ENCODE assay signal across 11 cellular contexts in the genomic region with DNA sequence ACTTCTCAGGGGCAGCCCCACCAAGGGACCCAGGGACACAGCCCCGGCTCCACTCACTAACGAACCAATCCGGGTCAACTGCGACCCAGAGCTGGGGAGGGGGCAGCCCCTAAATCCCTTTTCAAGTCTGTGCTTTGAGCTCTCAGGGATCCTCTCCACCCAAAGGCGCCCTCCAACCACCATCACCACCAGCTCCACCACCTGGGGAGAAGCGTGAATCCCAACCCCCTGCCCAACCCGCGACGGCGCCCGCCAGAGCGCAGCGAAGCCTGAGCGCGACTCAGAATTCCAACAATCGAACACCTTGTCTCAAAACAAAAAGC. TPM values are rescaled to one million over a fixed set of nuclear protein-coding genes. Genes with fewer than 3 reads are reported as not detected.
A peak's percentile ranks its signal among the peaks of the same experiment; 100 is the strongest.
DNase-seq lines count a peak whose midpoint lies in the region; ATAC-seq and TF ChIP-seq lines count a peak whose summit lies in the region.
"Had no signal": no experiment of that assay in that cellular context is flagged by ENCODE, and none has a peak within 500 bp of the region (broad histone marks: within the 10 kb centered on the region; RNA-seq: fewer than 3 reads in every experiment).

No MANE protein-coding gene starts in this region.

- ATAC-seq in Panc1 = no peak
- ATAC-seq in GM21390 (IDR thresholded peaks at IDR 0.05; ENCODE audit: unreplicated experiment) = no peak
- ATAC-seq in HG03457 (IDR thresholded peaks at IDR 0.05; ENCODE audit: unreplicated experiment) = no peak
- ATAC-seq in HG02840 (IDR thresholded peaks at IDR 0.05; ENCODE audit: low FRiP score, unreplicated experiment) = no peak

- CTCF ChIA-PET in Panc1 (lab: Charles Lee) = no interaction called here

- H3K9me3 ChIP-seq in Panc1 (ENCODE audit: control insufficient read depth, insufficient read depth, low read depth, low read length) = no peaks in the 10 kb centered on the region
- no peaks in the 10 kb centered on the region for H3K9me3 ChIP-seq in duodenal mucosa (ENCODE audit: control insufficient read depth in 1 of 2, low read length in 2 of 2)
- H3K9me3 ChIP-seq in stomach = peaks cover 0 to 12% (median 5%) of the 10 kb centered on the region in 4 donors

- POLR2A ChIA-PET in Panc1 (lab: Charles Lee) = no interaction called here

- DNase-seq in Panc1 (ENCODE audit: low read depth, low spot score) = no peak
- DNase-seq in lower leg skin (ENCODE audit: low spot score in 2 of 2) = no peak
- no peak for DNase-seq in stomach
- DNase-seq in KG1 (lab: John Stamatoyannopoulos, UW) = no peak
- DNase-seq: central memory CD4-positive, alpha-beta T cell; kidney glomerular epithelial cell had no signal

- no peaks in the 10 kb centered on the region for H3K4me1 ChIP-seq in Panc1 (ENCODE audit: control insufficient read depth, insufficient read depth, low read length)
- H3K4me1 ChIP-seq in duodenal mucosa (ENCODE audit: control insufficient read depth in 1 of 2, insufficient read depth in 2 of 2, low read length in 2 of 2) = peaks cover 11 to 15% of the 10 kb centered on the region in 2 donors
- peaks cover 6 to 25% (median 20%) of the 10 kb centered on the region in 4 donors for H3K4me1 ChIP-seq in stomach

- no peak for TF ChIP-seq POLR2A in lower leg skin (IDR thresholded peaks at IDR 0.05)
- no peak for TF ChIP-seq POLR2A in stomach (IDR thresholded peaks at IDR 0.05)

- BruUV-seq in Panc1 (replicated peaks; lab: Mats Ljungman, UMichigan) = no TSS peak

- H3K27ac ChIP-seq in Panc1 (ENCODE audit: low read length) (no peak overlapping the region), duodenal mucosa (ENCODE audit: low read depth, low read length) (no peak overlapping the region), stomach (no peak overlapping the region)

- in situ Hi-C loops in Panc1 (cut with HindIII; ENCODE audit: low pct_unique_long_range_greater_than_20kb, low sequenced_read_pairs) = no loop called here

- H3K36me3 ChIP-seq in Panc1 (ENCODE audit: control insufficient read depth, insufficient read depth, low read length) = no peaks in the 10 kb centered on the region; the same call in 1 of the 2 replicates
- no peaks in the 10 kb centered on the region for H3K36me3 ChIP-seq in duodenal mucosa (ENCODE audit: control insufficient read depth in 1 of 2, insufficient read depth in 2 of 2, low read length in 2 of 2)
- H3K36me3 ChIP-seq in stomach = no peaks in the 10 kb centered on the region

- H3K27me3 ChIP-seq in Panc1 (ENCODE audit: control insufficient read depth, insufficient read depth, low read length) = peaks cover 8% of the 10 kb centered on the region
- peaks cover 49 to 56% of the 10 kb centered on the region in 2 donors for H3K27me3 ChIP-seq in duodenal mucosa (ENCODE audit: control insufficient read depth in 1 of 2, insufficient read depth in 2 of 2, low read length in 2 of 2)
- peaks cover 21 to 71% (median 50%) of the 10 kb centered on the region in 3 donors for H3K27me3 ChIP-seq in stomach

- H3K9ac ChIP-seq in duodenal mucosa (ENCODE audit: low read depth in 1 of 2, low read length in 2 of 2) = no peak overlapping the region

- TF ChIP-seq EP300 in stomach (IDR thresholded peaks at IDR 0.05) = no peak

- H3K4me3 ChIP-seq in Panc1 (ENCODE audit: low read depth in 2 of 2, low read length in 2 of 2) (peak overlapping the region; percentile 29 to 37; a peak in 3 of 4 replicates), duodenal mucosa (ENCODE audit: low read depth in 1 of 2, low read length in 2 of 2) (peak overlapping the region; percentile 52 to 53), lower leg skin (ENCODE audit: low read depth, poor library complexity, severe bottlenecking) (peak overlapping the region; percentile 46), stomach (peak overlapping the region; percentile 28 to 49 (median 34))

- TF ChIP-seq CTCF in Panc1 (IDR thresholded peaks at IDR 0.05) (no peak), lower leg skin (IDR thresholded peaks at IDR 0.05) (no peak), stomach (IDR thresholded peaks at IDR 0.05) (no peak)

- intact Hi-C loops in Panc1 (cut with micrococcal nuclease; ENCODE audit: unreplicated experiment) (no loop called here), lower leg skin (cut with DNase I; ENCODE audit: low total_unique reads) (loop anchor here (5.0 kb wide), 1 partner anchor 280 kb away; no protein-coding TSS in a partner anchor), stomach (cut with DNase I; ENCODE audit: low total_unique reads) (no loop called here)

- 2 to 6% methylated on average over 16 of the region's 16 CpGs for WGBS in lower leg skin, 2 donors
- whole genome bisulfite sequencing in stomach, 5 donors = 3 to 15% (median 12%) methylated on average over 15 to 16 of the region's 16 CpGs

RNA-seq across cellular contexts. Expression of a gene that starts 0.5 kb away (rescaled TPM):
- total RNA-seq in Panc1 (2021; ENCODE audit: unreplicated experiment) = 0.23 TPM
- polyA plus RNA-seq in Panc1 (2012; ENCODE audit: insufficient read length) = 0.31 TPM
- 1,000 to 10,000 TPM in 1 of 4 donors, 100 to 1,000 TPM in 3; 661 to 1,000 (median 831) TPM for total RNA-seq in lower leg skin
- 1 to 10 TPM in 2 of 5 donors, not detected in 3; 1.2 to 2.2 TPM for total RNA-seq in stomach
- polyA plus RNA-seq in stomach = 10 to 100 TPM in 1 of 3 donors, not detected in 2; 26.6 TPM
- total RNA-seq: G401 had no signal

Comparison
In these comparisons a context has a peak if more than half of its experiments do, and no peak if none do; other contexts are left out.
1. RNA of a gene that starts 0.5 kb away (total RNA-seq): 661 to 1,000 TPM in lower leg skin; 0.23 TPM in Panc1 (single experiment) and 1.2 to 2.2 TPM in stomach; every median in the first group is over 100 times any median in the second.
2. Peak in every context shown above with its lines, with median percentiles within 50 percentile points of each other: H3K4me3 ChIP-seq.